ENCODE assay signal across 17 cellular contexts in genomic region chr6:42932412-42932811, GRCh38. TPM values are rescaled to one million over a fixed set of nuclear protein-coding genes. Genes with fewer than 3 reads are reported as not detected.
DNase-seq lines count a peak whose midpoint lies in the region; ATAC-seq, FAIRE-seq and TF ChIP-seq lines count a peak whose summit lies in the region.
"Had no signal": no experiment of that assay in that cellular context is flagged by ENCODE, and none has a peak within 500 bp of the region (broad histone marks: within the 10 kb centered on the region; RNA-seq: fewer than 3 reads in every experiment).

No MANE protein-coding gene starts in this region.

- 84% methylated on average over 3 of the region's 3 CpGs for WGBS in K562 (ENCODE audit: insufficient coverage, low coverage, missing lambda C conversion rate)

- H3K4me2 ChIP-seq in DOHH2 (ENCODE audit: low read length): peak overlapping the region; percentile 73
- peak overlapping the region; percentile 43 for H3K4me2 ChIP-seq in Karpas-422 (ENCODE audit: low read depth, low read length, poor library complexity, severe bottlenecking)
- no peak overlapping the region for H3K4me2 ChIP-seq in K562 (ENCODE audit: insufficient read depth, low read length)

- H3K27ac Mint-ChIP-seq in neural crest cell (ENCODE audit: unreplicated experiment): peak overlapping the region; percentile 23

- BruUV-seq in K562 (replicated peaks; lab: Mats Ljungman, UMichigan) (TSS peak; percentile 2), A673 (replicated peaks; lab: Mats Ljungman, UMichigan) (no TSS peak)

- H3K27me3 ChIP-seq in DOHH2 (ENCODE audit: control insufficient read depth, low read length): no peaks in the 10 kb centered on the region
- no peaks in the 10 kb centered on the region for H3K27me3 ChIP-seq in Karpas-422 (ENCODE audit: low read length)
- no peaks in the 10 kb centered on the region for H3K27me3 ChIP-seq in K562 (ENCODE audit: control insufficient read depth in 2 of 2, insufficient read depth in 2 of 2, low read length in 2 of 2)
- no peaks in the 10 kb centered on the region for H3K27me3 ChIP-seq in A673 (replicated peaks; ENCODE audit: insufficient read depth, low read depth, low read length, poor library complexity)
- H3K27me3 ChIP-seq: sigmoid colon, tibial nerve had no signal

- peaks cover 34% of the 10 kb centered on the region for H3K4me1 ChIP-seq in DOHH2 (ENCODE audit: control insufficient read depth, low read length)
- H3K4me1 ChIP-seq in Karpas-422 (ENCODE audit: low read length): peaks cover 28% of the 10 kb centered on the region
- peaks cover 15 to 18% of the 10 kb centered on the region in 2 experiments; a peak in 4 of 5 replicates for H3K4me1 ChIP-seq in K562 (replicated peaks in 1 of 2; ENCODE audit: control insufficient read depth in 2 of 2, insufficient read depth in 2 of 2, low read length in 2 of 2)
- peaks cover 27% of the 10 kb centered on the region for H3K4me1 ChIP-seq in A673 (ENCODE audit: insufficient read depth, low read length, poor library complexity, severe bottlenecking)

- H2AFZ ChIP-seq in Karpas-422 (ENCODE audit: low read length) (no peak overlapping the region), K562 (ENCODE audit: low read depth, low read length) (no peak overlapping the region)

- H3K27ac ChIP-seq in DOHH2 (ENCODE audit: low read depth, low read length): no peak overlapping the region
- no peak overlapping the region for H3K27ac ChIP-seq in Karpas-422 (ENCODE audit: low read length)
- H3K27ac ChIP-seq in K562 (ENCODE audit: extremely low read depth, low read depth, low read length): no peak overlapping the region
- H3K27ac ChIP-seq in A673 (ENCODE audit: low read depth, low read length, poor library complexity, severe bottlenecking): no peak overlapping the region

- peak overlapping the region; percentile 48 for H3K4me3 ChIP-seq in DOHH2 (ENCODE audit: low read length)
- H3K4me3 ChIP-seq in Karpas-422 (ENCODE audit: low read length): no peak overlapping the region
- no peak overlapping the region for H3K4me3 ChIP-seq in K562
- H3K4me3 ChIP-seq in A673 (ENCODE audit: low read depth, low read length, poor library complexity, severe bottlenecking): no peak overlapping the region
- H3K4me3 ChIP-seq: sigmoid colon had no signal

- H3K9ac ChIP-seq in Karpas-422 (ENCODE audit: low read length): 0 out of 2 replicates have a peak overlapping the region, but pooled peaks have one; percentile 1
- H3K9ac ChIP-seq in K562 (ENCODE audit: insufficient read depth in 1 of 2, low read depth in 2 of 2, low read length in 2 of 2): peak overlapping the region in 1 of 2 experiments; percentile 49; a peak in 1 of 4 replicates

- TF ChIP-seq EP300 in K562 (IDR thresholded peaks at IDR 0.05; ENCODE audit: low read length): no peak

- peak overlapping the region; percentile 83 for H3K4me3 Mint-ChIP-seq in neural crest cell

- FAIRE-seq in K562 (lab: Jason Lieb, UNC): no peak
- FAIRE-seq: GM12892 had no signal

- H3K9me2 ChIP-seq in DOHH2 (replicated peaks; ENCODE audit: control insufficient read depth, low read length) (no peaks in the 10 kb centered on the region), Karpas-422 (replicated peaks; ENCODE audit: insufficient read depth, low read length) (no peaks in the 10 kb centered on the region)

- no peaks in the 10 kb centered on the region for H3K27me3 Mint-ChIP-seq in neural crest cell (ENCODE audit: low read depth)

- no peaks in the 10 kb centered on the region for H3K9me1 ChIP-seq in K562 (ENCODE audit: control insufficient read depth, insufficient read depth, low read length)

- intact Hi-C loops in K562 (cut with micrococcal nuclease) (no loop called here), cardiac septum (cut with DNase I) (loop anchor here (5.0 kb wide), 2 partner anchors 45 to 120 kb away; partner anchors contain the start of genes CUL7 and PEX6), A673 (cut with micrococcal nuclease; ENCODE audit: unreplicated experiment) (no loop called here)

- in situ Hi-C loops in K562 (cut with MboI): no loop called here

- POLR2A ChIA-PET in K562 (lab: Yijun Ruan, JAX): interaction anchor here (0.9 kb wide), 1 partner anchor 23 kb away, joined by 5 read pairs; no protein-coding TSS in a partner anchor
- POLR2A ChIA-PET in A673 (lab: Charles Lee; ENCODE audit: low non-redundant PET): no interaction called here

- H3K79me2 ChIP-seq in DOHH2 (ENCODE audit: control insufficient read depth, low read length) (peaks cover 62% of the 10 kb centered on the region), Karpas-422 (ENCODE audit: low read length) (peaks cover 59% of the 10 kb centered on the region), K562 (ENCODE audit: control insufficient read depth, insufficient read depth, low read length) (peaks cover 43% of the 10 kb centered on the region)

- CTCF ChIA-PET in K562 (lab: Yijun Ruan, JAX; ENCODE audit: low intra/inter-chr PET ratio) (no interaction called here), A673 (lab: Charles Lee) (no interaction called here)

- TF ChIP-seq CTCF in DOHH2 (IDR thresholded peaks at IDR 0.05; ENCODE audit: low read depth, low read length, poor library complexity, severe bottlenecking): no peak
- TF ChIP-seq CTCF in K562 (IDR thresholded peaks at IDR 0.05 in 2 of 3, conservative IDR thresholded peaks at IDR 0.05 in 1 of 3; ENCODE audit: insufficient read depth in 2 of 3, low read depth in 1 of 3, low read length in 3 of 3): no peak
- TF ChIP-seq CTCF in neural crest cell (conservative IDR thresholded peaks at IDR 0.05): no peak
- no peak for TF ChIP-seq CTCF in omental fat pad (IDR thresholded peaks at IDR 0.05)
- no peak for TF ChIP-seq CTCF in A673 (conservative IDR thresholded peaks at IDR 0.05; ENCODE audit: low read depth, low read length)

- no peak for TF ChIP-seq RAD21 in K562 (CRISPR knock-in tag; conservative IDR thresholded peaks at IDR 0.05 in 1 of 2, IDR thresholded peaks at IDR 0.05 in 1 of 2)

- H3K9me3 ChIP-seq in DOHH2 (ENCODE audit: control insufficient read depth, insufficient read depth, low read length) (no peaks in the 10 kb centered on the region), Karpas-422 (ENCODE audit: low read length) (no peaks in the 10 kb centered on the region), K562 (replicated peaks; ENCODE audit: control insufficient read depth, insufficient read depth, low read depth, low read length) (no peaks in the 10 kb centered on the region), A673 (ENCODE audit: low read depth, low read length, poor library complexity, severe bottlenecking) (no peaks in the 10 kb centered on the region)
- H3K9me3 ChIP-seq: sigmoid colon, tibial nerve had no signal

- H4K20me1 ChIP-seq in DOHH2 (ENCODE audit: control insufficient read depth, insufficient read depth, low read depth, low read length) (peaks cover 12% of the 10 kb centered on the region), Karpas-422 (ENCODE audit: insufficient read depth, low read depth, low read length) (no peaks in the 10 kb centered on the region; the same call in 1 of the 2 replicates), K562 (replicated peaks; ENCODE audit: control insufficient read depth, insufficient read depth, low read length) (no peaks in the 10 kb centered on the region; the same call in 1 of the 2 replicates)

- no peaks in the 10 kb centered on the region for H3K9me3 Mint-ChIP-seq in neural crest cell

- TF ChIP-seq POLR2A in K562 (conservative IDR thresholded peaks at IDR 0.05): no peak

- H3K36me3 Mint-ChIP-seq in neural crest cell (ENCODE audit: low read depth): no peaks in the 10 kb centered on the region

- H3K36me3 ChIP-seq in DOHH2 (ENCODE audit: control insufficient read depth, low read length) (peaks cover 69% of the 10 kb centered on the region), Karpas-422 (ENCODE audit: insufficient read depth, low read length) (peaks cover 32% of the 10 kb centered on the region; the same call in 1 of the 2 replicates), K562 (ENCODE audit: control insufficient read depth, insufficient read depth, low read length) (peaks cover 54% of the 10 kb centered on the region), A673 (ENCODE audit: insufficient read depth, low read length, poor library complexity, severe bottlenecking) (peaks cover 32% of the 10 kb centered on the region)

- ATAC-seq in K562 (no peak), omental fat pad (ENCODE audit: low FRiP score) (no peak)

- DNase-seq in Karpas-422 (no peak), K562 (ENCODE audit: extremely low read depth in 1 of 4, low spot score in 3 of 4) (no peak), neural crest cell (ENCODE audit: low read depth, low spot score) (no peak), omental fat pad (ENCODE audit: low spot score) (no peak), cardiac septum (ENCODE audit: low spot score) (no peak), A673 (ENCODE audit: low spot score) (no peak), GM19238 (ENCODE audit: insufficient read length, low spot score) (no peak)
- DNase-seq: activated gamma-delta T cell, H7, NCI-H1105 treated with DMSO at 0.1 percent for 48 hours, NCI-H524, Right ventricle myocardium superior, sigmoid colon had no signal

- peaks cover 22% of the 10 kb centered on the region for H3F3A ChIP-seq in DOHH2 (ENCODE audit: control insufficient read depth, insufficient read depth)

- peaks cover 42% of the 10 kb centered on the region for H3K4me1 Mint-ChIP-seq in neural crest cell

RNA-seq across cellular contexts. Expression of gene CNPY3, which starts 3.1 kb away (rescaled TPM):
- total RNA-seq in Karpas-422 (2014; rRNA removed; shearing (Covaris generic); ENCODE audit: low replicate concordance): 33.7 and 65.4 TPM in 2 replicates
- 18.3 and 44.9 TPM in 2 replicates for total RNA-seq in K562 (2011; cell fraction: chromatin; rRNA removed; ENCODE audit: low replicate concordance)
- total RNA-seq in K562 (2011; cell fraction: nucleolus; rRNA removed): 45.9 and 49.0 TPM in 2 replicates
- 33.3 and 38.0 TPM in 2 replicates for total RNA-seq in K562 (2011; cell fraction: nucleoplasm; rRNA removed)
- 20.0 and 26.6 TPM in 2 replicates for total RNA-seq in K562 (2014; rRNA removed)
- total RNA-seq in K562 (2014; rRNA removed; fragmentation: Illumina TruSeq; extraction: Trizol): 11.5 and 15.0 TPM in 2 replicates
- total RNA-seq in K562 (2015; rRNA removed; fragmentation: Illumina TruSeq; extraction: Trizol): 23.5 and 24.6 TPM in 2 replicates
- total RNA-seq in K562 (2021): 32.4 and 32.8 TPM in 2 replicates
- polyA plus RNA-seq in K562 (2011; rRNA removed): 21.0 and 21.2 TPM in 2 replicates
- polyA plus RNA-seq in K562 (2011; cell fraction: cytosol; rRNA removed): 21.0 and 26.7 TPM in 2 replicates
- polyA plus RNA-seq in K562 (2011; cell fraction: nucleus; rRNA removed): 19.2 and 25.6 TPM in 2 replicates
- polyA plus RNA-seq in K562 (2012): 29.2 and 58.6 TPM in 2 replicates
- polyA plus RNA-seq in K562 (2014; fragmentation: Illumina TruSeq; extraction: Trizol): 34.4 and 37.4 TPM in 2 replicates
- 1 to 10 TPM; 2.4 to 3.9 TPM for polyA plus RNA-seq in K562 (2014; fragmentation: Nextera tagmentation; extraction: Ambion mirVana)
- polyA plus RNA-seq in K562 (2014; rRNA removed): 27.0 and 30.5 TPM in 2 replicates
- 19.4 and 24.5 TPM in 2 replicates for polyA minus RNA-seq in K562 (2011; rRNA and poly(A)+ RNA removed)
- 10.2 and 11.7 TPM in 2 replicates for polyA minus RNA-seq in K562 (2011; cell fraction: cytosol; rRNA and poly(A)+ RNA removed)
- 5.1 and 7.9 TPM in 2 replicates for polyA minus RNA-seq in K562 (2011; cell fraction: nucleus; rRNA and poly(A)+ RNA removed)
- total RNA-seq in neural crest cell: 61.3 and 62.6 TPM in 2 replicates
- total RNA-seq in omental fat pad: 10 to 100 TPM; 28.4 to 43.7 (median 32.6) TPM
- total RNA-seq in cardiac septum: 19.8 TPM
- total RNA-seq in A673 (2021): 34.5 and 37.7 TPM in 2 replicates

RNA-seq across cellular contexts. Expression of gene PTCRA, which starts 16.6 kb away (rescaled TPM):
- not detected in 2 replicates for total RNA-seq in Karpas-422 (2014; rRNA removed; shearing (Covaris generic); ENCODE audit: low replicate concordance)
- not detected in 2 replicates for total RNA-seq in K562 (2011; cell fraction: chromatin; rRNA removed; ENCODE audit: low replicate concordance)
- not detected in 2 replicates for total RNA-seq in K562 (2011; cell fraction: nucleolus; rRNA removed)
- total RNA-seq in K562 (2011; cell fraction: nucleoplasm; rRNA removed): not detected in 2 replicates
- total RNA-seq in K562 (2014; rRNA removed): not detected in 2 replicates
- total RNA-seq in K562 (2014; rRNA removed; fragmentation: Illumina TruSeq; extraction: Trizol): not detected in 2 replicates
- not detected in 2 replicates for total RNA-seq in K562 (2015; rRNA removed; fragmentation: Illumina TruSeq; extraction: Trizol)
- total RNA-seq in K562 (2021): not detected in 2 replicates
- 0.22 TPM in 1 of 2 replicates, not detected in the other for polyA plus RNA-seq in K562 (2011; rRNA removed)
- polyA plus RNA-seq in K562 (2011; cell fraction: cytosol; rRNA removed): 0.09 TPM in 1 of 2 replicates, not detected in the other
- 0.17 and 0.38 TPM in 2 replicates for polyA plus RNA-seq in K562 (2011; cell fraction: nucleus; rRNA removed)
- 0.14 TPM in 1 of 2 replicates, not detected in the other for polyA plus RNA-seq in K562 (2012)
- not detected in 2 replicates for polyA plus RNA-seq in K562 (2014; fragmentation: Illumina TruSeq; extraction: Trizol)
- polyA plus RNA-seq in K562 (2014; fragmentation: Nextera tagmentation; extraction: Ambion mirVana): not detected
- polyA plus RNA-seq in K562 (2014; rRNA removed): 0.21 TPM in 1 of 2 replicates, not detected in the other
- not detected in 2 replicates for polyA minus RNA-seq in K562 (2011; rRNA and poly(A)+ RNA removed)
- polyA minus RNA-seq in K562 (2011; cell fraction: cytosol; rRNA and poly(A)+ RNA removed): not detected in 2 replicates
- polyA minus RNA-seq in K562 (2011; cell fraction: nucleus; rRNA and poly(A)+ RNA removed): not detected in 2 replicates
- total RNA-seq in neural crest cell: not detected in 2 replicates
- under 1 TPM in 1 of 4 donors, not detected in 3; 0.72 TPM for total RNA-seq in omental fat pad
- not detected for total RNA-seq in cardiac septum
- total RNA-seq in A673 (2021): not detected in 2 replicates
- total RNA-seq: H7, HT1080, Right ventricle myocardium superior, sigmoid colon, tibial nerve had no signal

RNA-seq across cellular contexts. Expression of gene GNMT, which starts 28.1 kb away (rescaled TPM):
- total RNA-seq in Karpas-422 (2014; rRNA removed; shearing (Covaris generic); ENCODE audit: low replicate concordance): 0.48 and 0.76 TPM in 2 replicates
- total RNA-seq in K562 (2011; cell fraction: chromatin; rRNA removed; ENCODE audit: low replicate concordance): 0.39 and 0.69 TPM in 2 replicates
- total RNA-seq in K562 (2011; cell fraction: nucleolus; rRNA removed): not detected in 2 replicates
- 0.37 TPM in 1 of 2 replicates, not detected in the other for total RNA-seq in K562 (2011; cell fraction: nucleoplasm; rRNA removed)
- total RNA-seq in K562 (2014; rRNA removed): not detected in 2 replicates
- total RNA-seq in K562 (2014; rRNA removed; fragmentation: Illumina TruSeq; extraction: Trizol): not detected in 2 replicates
- not detected in 2 replicates for total RNA-seq in K562 (2015; rRNA removed; fragmentation: Illumina TruSeq; extraction: Trizol)
- total RNA-seq in K562 (2021): 0.18 and 0.29 TPM in 2 replicates
- 0.11 and 0.19 TPM in 2 replicates for polyA plus RNA-seq in K562 (2011; rRNA removed)
- 0.09 and 0.22 TPM in 2 replicates for polyA plus RNA-seq in K562 (2011; cell fraction: cytosol; rRNA removed)
- 0.39 and 0.53 TPM in 2 replicates for polyA plus RNA-seq in K562 (2011; cell fraction: nucleus; rRNA removed)
- polyA plus RNA-seq in K562 (2012): 0.14 and 0.51 TPM in 2 replicates
- polyA plus RNA-seq in K562 (2014; fragmentation: Illumina TruSeq; extraction: Trizol): 0.15 TPM in 1 of 2 replicates, not detected in the other
- not detected for polyA plus RNA-seq in K562 (2014; fragmentation: Nextera tagmentation; extraction: Ambion mirVana)
- not detected in 2 replicates for polyA plus RNA-seq in K562 (2014; rRNA removed)
- not detected in 2 replicates for polyA minus RNA-seq in K562 (2011; rRNA and poly(A)+ RNA removed)
- polyA minus RNA-seq in K562 (2011; cell fraction: cytosol; rRNA and poly(A)+ RNA removed): not detected in 2 replicates
- polyA minus RNA-seq in K562 (2011; cell fraction: nucleus; rRNA and poly(A)+ RNA removed): not detected in 2 replicates
- 1.5 and 1.8 TPM in 2 replicates for total RNA-seq in neural crest cell
- total RNA-seq in omental fat pad: 1 to 10 TPM in 2 of 4 donors, under 1 TPM in 1, not detected in 1; 0.84 to 1.1 (median 1.0) TPM
- total RNA-seq in cardiac septum: 0.30 TPM
- total RNA-seq in A673 (2021): 1.2 and 1.8 TPM in 2 replicates
- total RNA-seq: HT1080 had no signal

RNA-seq across cellular contexts. Expression of gene PEX6, which starts 46.6 kb away (rescaled TPM):
- 16.7 and 34.2 TPM in 2 replicates for total RNA-seq in Karpas-422 (2014; rRNA removed; shearing (Covaris generic); ENCODE audit: low replicate concordance)
- 12.3 and 36.3 TPM in 2 replicates for total RNA-seq in K562 (2011; cell fraction: chromatin; rRNA removed; ENCODE audit: low replicate concordance)
- total RNA-seq in K562 (2011; cell fraction: nucleolus; rRNA removed): 37.1 and 40.0 TPM in 2 replicates
- total RNA-seq in K562 (2011; cell fraction: nucleoplasm; rRNA removed): 16.3 and 18.7 TPM in 2 replicates
- total RNA-seq in K562 (2014; rRNA removed) (17.0 and 26.9 TPM in 2 replicates), K562 (2014; rRNA removed; fragmentation: Illumina TruSeq; extraction: Trizol) (3.4 and 5.7 TPM in 2 replicates), K562 (2015; rRNA removed; fragmentation: Illumina TruSeq; extraction: Trizol) (6.9 and 8.0 TPM in 2 replicates), K562 (2021) (20.8 and 24.3 TPM in 2 replicates), neural crest cell (21.7 and 22.5 TPM in 2 replicates), omental fat pad (10 to 100 TPM in 3 of 4 donors, 1 to 10 TPM in 1; 5.0 to 22.1 (median 12.8) TPM), cardiac septum (14.6 TPM), A673 (2021) (25.9 and 26.1 TPM in 2 replicates)
- polyA plus RNA-seq in K562 (2011; rRNA removed) (6.4 and 10.9 TPM in 2 replicates), K562 (2014; fragmentation: Illumina TruSeq; extraction: Trizol) (9.6 and 10.6 TPM in 2 replicates), K562 (2014; fragmentation: Nextera tagmentation; extraction: Ambion mirVana) (under 1 TPM; 0.17 to 0.77 TPM), K562 (2014; rRNA removed) (12.3 and 14.1 TPM in 2 replicates)
- polyA plus RNA-seq in K562 (2011; cell fraction: cytosol; rRNA removed): 7.1 and 11.8 TPM in 2 replicates
- 39.8 and 55.5 TPM in 2 replicates for polyA plus RNA-seq in K562 (2011; cell fraction: nucleus; rRNA removed)
- 17.7 and 44.6 TPM in 2 replicates for polyA plus RNA-seq in K562 (2012)
- polyA minus RNA-seq in K562 (2011; rRNA and poly(A)+ RNA removed): 5.5 and 6.9 TPM in 2 replicates
- 8.5 and 10.8 TPM in 2 replicates for polyA minus RNA-seq in K562 (2011; cell fraction: cytosol; rRNA and poly(A)+ RNA removed)
- 10.7 and 12.7 TPM in 2 replicates for polyA minus RNA-seq in K562 (2011; cell fraction: nucleus; rRNA and poly(A)+ RNA removed)

RNA-seq across cellular contexts. Expression of gene PPP2R5D, which starts 52.0 kb away (rescaled TPM):
- total RNA-seq in Karpas-422 (2014; rRNA removed; shearing (Covaris generic); ENCODE audit: low replicate concordance): 34.8 and 39.8 TPM in 2 replicates
- 38.6 and 59.6 TPM in 2 replicates for total RNA-seq in K562 (2011; cell fraction: chromatin; rRNA removed; ENCODE audit: low replicate concordance)
- 30.7 and 31.6 TPM in 2 replicates for total RNA-seq in K562 (2011; cell fraction: nucleolus; rRNA removed)
- total RNA-seq in K562 (2011; cell fraction: nucleoplasm; rRNA removed): 27.2 and 28.7 TPM in 2 replicates
- total RNA-seq in K562 (2014; rRNA removed) (45.2 and 50.5 TPM in 2 replicates), K562 (2014; rRNA removed; fragmentation: Illumina TruSeq; extraction: Trizol) (35.3 and 36.3 TPM in 2 replicates), K562 (2015; rRNA removed; fragmentation: Illumina TruSeq; extraction: Trizol) (37.4 and 37.7 TPM in 2 replicates), K562 (2021) (45.3 and 45.5 TPM in 2 replicates), neural crest cell (67.5 and 67.6 TPM in 2 replicates), omental fat pad (10 to 100 TPM; 18.0 to 41.5 (median 37.4) TPM), cardiac septum (25.3 TPM), A673 (2021) (73.6 and 77.1 TPM in 2 replicates)
- polyA plus RNA-seq in K562 (2011; rRNA removed) (55.5 and 63.3 TPM in 2 replicates), K562 (2014; fragmentation: Illumina TruSeq; extraction: Trizol) (68.8 and 96.1 TPM in 2 replicates), K562 (2014; fragmentation: Nextera tagmentation; extraction: Ambion mirVana) (1 to 10 TPM; 1.3 to 1.9 TPM), K562 (2014; rRNA removed) (36.6 and 38.4 TPM in 2 replicates)
- polyA plus RNA-seq in K562 (2011; cell fraction: cytosol; rRNA removed): 54.5 and 68.2 TPM in 2 replicates
- 67.6 and 72.7 TPM in 2 replicates for polyA plus RNA-seq in K562 (2011; cell fraction: nucleus; rRNA removed)
- 38.2 and 39.5 TPM in 2 replicates for polyA plus RNA-seq in K562 (2012)
- 68.3 and 79.2 TPM in 2 replicates for polyA minus RNA-seq in K562 (2011; rRNA and poly(A)+ RNA removed)
- polyA minus RNA-seq in K562 (2011; cell fraction: cytosol; rRNA and poly(A)+ RNA removed): 33.3 and 34.8 TPM in 2 replicates
- 7.9 and 13.9 TPM in 2 replicates for polyA minus RNA-seq in K562 (2011; cell fraction: nucleus; rRNA and poly(A)+ RNA removed)
